Comparison of ENCODE assay signal across 17 cellular contexts in the genomic region with DNA sequence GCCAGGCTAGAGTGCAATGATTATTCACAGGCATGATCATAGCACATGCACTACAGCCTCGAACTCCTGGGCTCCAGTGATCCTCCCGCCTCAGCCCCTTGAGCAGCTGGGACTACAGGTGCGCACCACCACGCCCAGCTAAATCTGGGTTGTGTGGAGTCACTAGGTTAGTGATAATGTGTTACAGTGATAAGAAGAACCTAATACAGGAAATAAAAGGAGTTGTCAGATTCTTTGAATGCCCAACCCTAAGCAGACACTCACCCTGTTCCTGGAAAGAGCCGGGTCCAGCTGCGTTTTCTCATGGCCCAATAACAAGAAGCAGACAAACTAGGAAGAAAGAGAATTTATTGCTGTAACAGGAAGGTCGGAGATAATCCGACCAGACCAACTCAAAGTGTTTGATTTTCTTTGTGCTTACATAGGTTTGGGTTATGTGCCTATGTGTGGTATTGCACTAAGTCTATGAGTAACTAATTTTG. TPM values are rescaled to one million over a fixed set of nuclear protein-coding genes. Genes with fewer than 3 reads are reported as not detected.
DNase-seq lines count a peak whose midpoint lies in the region; ATAC-seq, FAIRE-seq and TF ChIP-seq lines count a peak whose summit lies in the region.
"Had no signal": no experiment of that assay in that cellular context is flagged by ENCODE, and none has a peak within 500 bp of the region (broad histone marks: within the 10 kb centered on the region; RNA-seq: fewer than 3 reads in every experiment).

No MANE protein-coding gene starts in this region.

- no peak for TF ChIP-seq RAD21 in A549 (conservative IDR thresholded peaks at IDR 0.05 in 1 of 2, IDR thresholded peaks at IDR 0.05 in 1 of 2)

- no peak for ATAC-seq in A549
- ATAC-seq: K562; stimulated activated naive CD8-positive, alpha-beta T cell treated with anti-CD3 and anti-CD28 coated beads, Interleukin-15, amount 100 ng/mL, for 72 hours had no signal

- 0 out of 6 replicates have a peak overlapping the region, but pooled peaks of 1 of the 2 experiments have one; percentile 10 for H3K27ac ChIP-seq in A549
- no peak overlapping the region for H3K27ac ChIP-seq in OCI-LY1 (ENCODE audit: low read depth, low read length, poor library complexity, severe bottlenecking)
- H3K27ac ChIP-seq in neutrophil = peak overlapping the region; percentile 100
- H3K27ac ChIP-seq in osteoblast (ENCODE audit: low read depth, low read length) = no peak overlapping the region

- H3F3A ChIP-seq in OCI-LY1 (ENCODE audit: insufficient read depth, low read length) = no peaks in the 10 kb centered on the region

- H3K4me1 ChIP-seq in A549 (peaks cover 25% of the 10 kb centered on the region), OCI-LY1 (ENCODE audit: insufficient read depth, low read length, severe bottlenecking) (peaks cover 26% of the 10 kb centered on the region), neutrophil (ENCODE audit: control insufficient read depth in 1 of 2, insufficient read depth in 1 of 2, low read depth in 1 of 2, low read length in 1 of 2) (peaks cover 54 to 78% of the 10 kb centered on the region in 2 experiments), osteoblast (ENCODE audit: insufficient read depth, low read length) (peaks cover 14% of the 10 kb centered on the region)

- no peak overlapping the region for H3K27ac Mint-ChIP-seq in activated CD4-positive, alpha-beta T cell treated with anti-CD3 and anti-CD28 coated beads, Interleukin-2, amount 10 ng/mL, durations not matched to agents 24 days and 14 days
- H3K27ac Mint-ChIP-seq: immature natural killer cell had no signal

- peaks cover 77% of the 10 kb centered on the region for H3K79me2 ChIP-seq in OCI-LY1 (ENCODE audit: insufficient read depth, low read length)
- H3K79me2 ChIP-seq in osteoblast (ENCODE audit: insufficient read depth, low read length) = peaks cover 90% of the 10 kb centered on the region

- peaks cover 5% of the 10 kb centered on the region; the same call in 1 of the 2 replicates for H4K20me1 ChIP-seq in OCI-LY1 (ENCODE audit: insufficient read depth, low read length)
- peaks cover 73% of the 10 kb centered on the region for H4K20me1 ChIP-seq in osteoblast (ENCODE audit: insufficient read depth, low read length)

- H3K4me3 ChIP-seq in A549 = no peak overlapping the region
- H3K4me3 ChIP-seq in OCI-LY1 (ENCODE audit: low read depth, low read length, poor library complexity, severe bottlenecking) = no peak overlapping the region
- H3K4me3 ChIP-seq in fibroblast of the aortic adventitia (ENCODE audit: low read depth, low read length) = no peak overlapping the region
- no peak overlapping the region for H3K4me3 ChIP-seq in neutrophil (ENCODE audit: low read depth in 1 of 2, low read length in 1 of 2)
- H3K4me3 ChIP-seq in osteoblast (ENCODE audit: insufficient read depth, low read length) = no peak overlapping the region
- H3K4me3 ChIP-seq: K562 had no signal

- H3K9ac ChIP-seq in OCI-LY1 (ENCODE audit: low read length) = no peak overlapping the region

- H3K9me3 ChIP-seq in A549 (no peaks in the 10 kb centered on the region), OCI-LY1 (ENCODE audit: low read length) (no peaks in the 10 kb centered on the region), neutrophil (no peaks in the 10 kb centered on the region), osteoblast (ENCODE audit: low read depth, low read length) (no peaks in the 10 kb centered on the region)

- no peak for TF ChIP-seq EP300 in A549 (IDR thresholded peaks at IDR 0.05)

- CTCF ChIA-PET in A549 (lab: Yijun Ruan, JAX) = no interaction called here

- H3K4me2 ChIP-seq in A549 (peak overlapping the region; percentile 38; the same call in 2 of the 3 replicates), OCI-LY1 (ENCODE audit: low read length) (peak overlapping the region; percentile 17; the same call in 1 of the 2 replicates), osteoblast (ENCODE audit: insufficient read depth, low read length) (no peak overlapping the region)

- intact Hi-C loops in activated CD4-positive, alpha-beta T cell treated with anti-CD3 and anti-CD28 coated beads, Interleukin-2, amount 10 ng/mL, durations not matched to agents 24 days and 14 days (cut with micrococcal nuclease) = no loop called here

- TF ChIP-seq POLR2A in A549 (IDR thresholded peaks at IDR 0.05; ENCODE audit: low read length) (no peak), GM12892 (IDR thresholded peaks at IDR 0.05; ENCODE audit: low read depth, low read length) (no peak)

- H2AFZ ChIP-seq in OCI-LY1 (ENCODE audit: low read length) (no peak overlapping the region), osteoblast (ENCODE audit: low read length) (no peak overlapping the region)

- H3K9me3 Mint-ChIP-seq in activated CD4-positive, alpha-beta T cell treated with anti-CD3 and anti-CD28 coated beads, Interleukin-2, amount 10 ng/mL, durations not matched to agents 24 days and 14 days = no peaks in the 10 kb centered on the region
- H3K9me3 Mint-ChIP-seq: brain; endodermal cell; immature natural killer cell; stimulated activated naive CD8-positive, alpha-beta T cell treated with anti-CD3 and anti-CD28 coated beads, Interleukin-15, amount 100 ng/mL, for 72 hours had no signal

- peaks cover 25% of the 10 kb centered on the region for H3K36me3 Mint-ChIP-seq in activated CD4-positive, alpha-beta T cell treated with anti-CD3 and anti-CD28 coated beads, Interleukin-2, amount 10 ng/mL, durations not matched to agents 24 days and 14 days (ENCODE audit: low read depth)
- H3K36me3 Mint-ChIP-seq: immature natural killer cell had no signal

- POLR2A ChIA-PET in A549 (lab: Yijun Ruan, JAX) = no interaction called here

- TF ChIP-seq CTCF in A549 (IDR thresholded peaks at IDR 0.05) (no peak), OCI-LY1 (IDR thresholded peaks at IDR 0.05; ENCODE audit: low read length) (no peak), fibroblast of the aortic adventitia (IDR thresholded peaks at IDR 0.05; ENCODE audit: insufficient read depth, low read length) (no peak), neutrophil (IDR thresholded peaks at IDR 0.05) (no peak), osteoblast (IDR thresholded peaks at IDR 0.05; ENCODE audit: extremely low read depth, low read depth, low read length) (no peak)

- H3K9me2 ChIP-seq in OCI-LY1 (ENCODE audit: low read depth, low read length) = no peaks in the 10 kb centered on the region

- no peak overlapping the region for H3K4me3 Mint-ChIP-seq in activated CD4-positive, alpha-beta T cell treated with anti-CD3 and anti-CD28 coated beads, Interleukin-2, amount 10 ng/mL, durations not matched to agents 24 days and 14 days
- H3K4me3 Mint-ChIP-seq: endodermal cell; immature natural killer cell; stimulated activated naive CD8-positive, alpha-beta T cell treated with anti-CD3 and anti-CD28 coated beads, Interleukin-15, amount 100 ng/mL, for 72 hours had no signal

- peaks cover 66% of the 10 kb centered on the region for H3K36me3 ChIP-seq in OCI-LY1 (ENCODE audit: insufficient read depth, low read length)
- peaks cover 86% of the 10 kb centered on the region for H3K36me3 ChIP-seq in neutrophil
- peaks cover 46% of the 10 kb centered on the region for H3K36me3 ChIP-seq in osteoblast (ENCODE audit: insufficient read depth, low read length)

- WGBS in A549 (ENCODE audit: missing lambda C conversion rate) = 81% methylated on average over 8 of the region's 8 CpGs

- no peaks in the 10 kb centered on the region for H3K27me3 ChIP-seq in OCI-LY1 (ENCODE audit: insufficient read depth, low read length)
- H3K27me3 ChIP-seq in neutrophil = no peaks in the 10 kb centered on the region
- H3K27me3 ChIP-seq in osteoblast (ENCODE audit: insufficient read depth, low read length) = no peaks in the 10 kb centered on the region

- DNase-seq in A549 (ENCODE audit: low read depth in 1 of 2, low spot score in 1 of 2) (no peak), fibroblast of the aortic adventitia (ENCODE audit: low read depth) (peak; percentile 40), NCI-H1105 (lab: John Stamatoyannopoulos, UW) (no peak), GM12892 (ENCODE audit: insufficient read length) (no peak), osteoblast (ENCODE audit: insufficient read length, low spot score, missing footprints) (no peak)
- no peak for DNase-seq in activated CD4-positive, alpha-beta T cell treated with anti-CD3 and anti-CD28 coated beads, Interleukin-2, amount 10 ng/mL, durations not matched to agents 24 days and 14 days
- DNase-seq: activated CD4-positive, alpha-beta T cell treated with anti-CD3 and anti-CD28 coated beads for 4 hours; endodermal cell; H7; immature natural killer cell; NCI-H1417; stimulated activated naive CD8-positive, alpha-beta T cell treated with anti-CD3 and anti-CD28 coated beads, Interleukin-15, amount 100 ng/mL, for 72 hours; SW 1271 had no signal

- FAIRE-seq in A549 (lab: Jason Lieb, UNC) = no peak
- no peak for FAIRE-seq in GM12892 (lab: Jason Lieb, UNC)
- FAIRE-seq: K562 had no signal

- peaks cover 23% of the 10 kb centered on the region for H3K4me1 Mint-ChIP-seq in activated CD4-positive, alpha-beta T cell treated with anti-CD3 and anti-CD28 coated beads, Interleukin-2, amount 10 ng/mL, durations not matched to agents 24 days and 14 days

- H3K27me3 Mint-ChIP-seq in activated CD4-positive, alpha-beta T cell treated with anti-CD3 and anti-CD28 coated beads, Interleukin-2, amount 10 ng/mL, durations not matched to agents 24 days and 14 days = peaks cover 22% of the 10 kb centered on the region
- H3K27me3 Mint-ChIP-seq: brain; stimulated activated naive CD8-positive, alpha-beta T cell treated with anti-CD3 and anti-CD28 coated beads, Interleukin-15, amount 100 ng/mL, for 72 hours had no signal

TF ChIP-seq in A549, 52 proteins besides CTCF, POLR2A, EP300 and RAD21 (continues in another document):
- TF ChIP-seq CHD2 (IDR thresholded peaks at IDR 0.05; ENCODE audit: low read length, partially characterized antibody) (no peak), HOXB5 (CRISPR knock-in tag; IDR thresholded peaks at IDR 0.05) (no peak), HEYL (CRISPR knock-in tag; IDR thresholded peaks at IDR 0.05) (no peak), NR3C1 (IDR thresholded peaks at IDR 0.05) (no peak), TFCP2L1 (CRISPR knock-in tag; IDR thresholded peaks at IDR 0.05) (no peak), EHMT2 (IDR thresholded peaks at IDR 0.05; ENCODE audit: low read depth) (no peak)
- TF ChIP-seq, protein P1, sequence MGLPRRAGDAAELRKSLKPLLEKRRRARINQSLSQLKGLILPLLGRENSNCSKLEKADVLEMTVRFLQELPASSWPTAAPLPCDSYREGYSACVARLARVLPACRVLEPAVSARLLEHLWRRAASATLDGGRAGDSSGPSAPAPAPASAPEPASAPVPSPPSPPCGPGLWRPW (IDR thresholded peaks at IDR 0.05) = no peak

RNA-seq across cellular contexts. Expression of a gene that starts 8.8 kb away (rescaled TPM):
- polyA plus RNA-seq in A549 (2011; rRNA removed) (47.2 and 54.6 TPM in 2 replicates), A549 (2017; fragmentation: RNase III; extraction: RNeasy Plus Mini Kit Qiagen cat#74134 plus additional on column Dnase treatment) (20.8 to 24.2 TPM (median 21.6 TPM) in 3 replicates)
- polyA plus RNA-seq in A549 (2012; cell fraction: cytosol; rRNA removed) = 25.3 and 34.4 TPM in 2 replicates
- polyA plus RNA-seq in A549 (2012; cell fraction: nucleus; rRNA removed) = 9.5 and 13.0 TPM in 2 replicates
- 52.9 and 71.0 TPM in 2 replicates for polyA minus RNA-seq in A549 (2011; rRNA and poly(A)+ RNA removed)
- total RNA-seq in fibroblast of the aortic adventitia (ENCODE audit: low replicate concordance) (10.6 and 64.2 TPM in 2 replicates), osteoblast (60.1 and 63.1 TPM in 2 replicates)
- 69.9 TPM for polyA plus RNA-seq in GM12892 (2012; ENCODE audit: missing spikeins)
- total RNA-seq in activated CD4-positive, alpha-beta T cell treated with anti-CD3 and anti-CD28 coated beads, Interleukin-2, amount 10 ng/mL, durations not matched to agents 24 days and 14 days = 8.5 and 9.9 TPM in 2 replicates
